ENCODE assay signal across 9 cellular contexts in the genomic region with DNA sequence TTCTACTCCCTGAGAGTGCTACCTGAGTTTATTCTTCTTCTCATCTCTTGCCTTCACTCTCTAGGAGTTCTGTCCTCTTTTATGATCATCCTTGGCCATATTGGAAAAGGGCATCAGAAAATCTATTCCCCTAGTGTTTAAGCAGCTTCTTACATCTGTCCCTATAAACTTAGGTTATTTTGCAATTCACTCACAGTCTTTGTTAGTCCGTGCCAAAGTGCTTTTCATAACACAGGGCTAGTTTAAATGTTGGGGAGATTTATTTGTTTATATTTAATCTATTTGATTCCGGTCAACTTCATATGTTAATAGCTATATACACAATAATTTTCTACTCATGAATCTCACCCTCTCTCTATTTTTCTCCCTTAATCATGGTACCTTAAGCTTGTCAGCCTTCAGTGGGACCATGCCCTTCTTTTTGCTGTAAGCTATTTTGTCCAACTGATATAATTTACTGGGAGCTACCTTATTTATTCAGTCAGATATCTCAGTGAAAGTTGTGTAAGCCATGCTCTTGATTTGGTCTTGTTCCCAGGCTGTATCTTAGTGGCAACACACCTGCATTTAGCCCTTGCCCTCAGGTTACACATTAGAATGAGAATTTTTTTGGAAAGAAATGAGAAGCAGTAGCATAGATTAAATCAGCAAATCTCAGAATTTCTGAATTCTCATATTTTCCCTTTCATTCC.
"Had no signal": no experiment of that assay in that cellular context is flagged by ENCODE, and none has a peak within 500 bp of the region (broad histone marks: within the 10 kb centered on the region; RNA-seq: fewer than 3 reads in every experiment).

No MANE protein-coding gene starts in this region.

- H3K4me3 ChIP-seq: GM23338, K562 had no signal

- H3K4me2 ChIP-seq: GM23338 had no signal

- DNase-seq: H9, HCEC 1CT, IMR-90, KG1 had no signal

- H3K27ac ChIP-seq: HL-60 had no signal

- FAIRE-seq: H1, H54, K562 had no signal

- ATAC-seq: GM23338, K562 had no signal
